14 cellular contexts compared by ENCODE assay signal in genomic region chr10:70509376-70509775, GRCh38. TPM values are rescaled to one million over a fixed set of nuclear protein-coding genes. Genes with fewer than 3 reads are reported as not detected.
A peak's percentile ranks its signal among the peaks of the same experiment; 100 is the strongest.
DNase-seq lines count a peak whose midpoint lies in the region; ATAC-seq and TF ChIP-seq lines count a peak whose summit lies in the region.
"Had no signal": no experiment of that assay in that cellular context is flagged by ENCODE, and none has a peak within 500 bp of the region (broad histone marks: within the 10 kb centered on the region; RNA-seq: fewer than 3 reads in every experiment).

No MANE protein-coding gene starts in this region.

- H3K9me3 Mint-ChIP-seq in stimulated activated memory B cell treated with anti-CD40 and anti-IgM and Interleukin-4, amounts not matched to agents 10 μg/mL and 1 μg/mL and 100 μg/mL, for 72 hours: no peaks in the 10 kb centered on the region
- H3K9me3 Mint-ChIP-seq in stimulated activated naive CD8-positive, alpha-beta T cell treated with anti-CD3 and anti-CD28 coated beads, Interleukin-15, amount 100 ng/mL, for 72 hours: no peaks in the 10 kb centered on the region

- intact Hi-C loops in esophagus muscularis mucosa (cut with DNase I): no loop called here

- H3K36me3 ChIP-seq in MM.1S (replicated peaks; ENCODE audit: insufficient read depth, low read length): 0 out of 2 replicates have a peak, but pooled peaks cover 4% of the 10 kb centered on the region
- H3K36me3 ChIP-seq in esophagus muscularis mucosa: no peaks in the 10 kb centered on the region
- no peaks in the 10 kb centered on the region for H3K36me3 ChIP-seq in mesodermal cell (ENCODE audit: control insufficient read depth, insufficient read depth, low read length)
- H3K36me3 ChIP-seq: MG63, tibial artery had no signal

- H3K4me1 Mint-ChIP-seq in stimulated activated memory B cell treated with anti-CD40 and anti-IgM and Interleukin-4, amounts not matched to agents 10 μg/mL and 1 μg/mL and 100 μg/mL, for 72 hours: peaks cover 38% of the 10 kb centered on the region
- H3K4me1 Mint-ChIP-seq in stimulated activated naive CD8-positive, alpha-beta T cell treated with anti-CD3 and anti-CD28 coated beads, Interleukin-15, amount 100 ng/mL, for 72 hours: peaks cover 19% of the 10 kb centered on the region

- H3F3A ChIP-seq in MM.1S (ENCODE audit: insufficient read depth, low read length): peaks cover 15% of the 10 kb centered on the region; the same call in 1 of the 2 replicates

- no peak overlapping the region for H2AFZ ChIP-seq in MM.1S (ENCODE audit: low read length)

- H3K4me3 ChIP-seq in MM.1S (ENCODE audit: low read length) (no peak overlapping the region), esophagus muscularis mucosa (no peak overlapping the region), mesodermal cell (ENCODE audit: extremely low read depth, insufficient read depth, low read length, poor library complexity, severe bottlenecking) (no peak overlapping the region)
- H3K4me3 ChIP-seq: MG63, tibial artery had no signal

- H3K27ac Mint-ChIP-seq in stimulated activated memory B cell treated with anti-CD40 and anti-IgM and Interleukin-4, amounts not matched to agents 10 μg/mL and 1 μg/mL and 100 μg/mL, for 72 hours: peak overlapping the region; percentile 70
- H3K27ac Mint-ChIP-seq in stimulated activated naive CD8-positive, alpha-beta T cell treated with anti-CD3 and anti-CD28 coated beads, Interleukin-15, amount 100 ng/mL, for 72 hours: no peak overlapping the region
- H3K27ac Mint-ChIP-seq: activated CD8-positive, alpha-beta T cell treated with anti-CD3 and anti-CD28 coated beads, Interleukin-2, amount 10 ng/mL, durations not matched to agents 7 days and 5 days had no signal

- no peaks in the 10 kb centered on the region for H4K20me1 ChIP-seq in MM.1S (ENCODE audit: insufficient read depth, low read length)

- no peak for TF ChIP-seq CTCF in MM.1S (IDR thresholded peaks at IDR 0.05; ENCODE audit: low read length)
- no peak for TF ChIP-seq CTCF in esophagus muscularis mucosa (IDR thresholded peaks at IDR 0.05)

- H3K4me3 Mint-ChIP-seq in stimulated activated memory B cell treated with anti-CD40 and anti-IgM and Interleukin-4, amounts not matched to agents 10 μg/mL and 1 μg/mL and 100 μg/mL, for 72 hours: no peak overlapping the region
- H3K4me3 Mint-ChIP-seq in stimulated activated naive CD8-positive, alpha-beta T cell treated with anti-CD3 and anti-CD28 coated beads, Interleukin-15, amount 100 ng/mL, for 72 hours: no peak overlapping the region
- H3K4me3 Mint-ChIP-seq: activated CD8-positive, alpha-beta T cell treated with anti-CD3 and anti-CD28 coated beads, Interleukin-2, amount 10 ng/mL, durations not matched to agents 7 days and 5 days had no signal

- H3K4me1 ChIP-seq in MM.1S (ENCODE audit: low read length) (peaks cover 65% of the 10 kb centered on the region), esophagus muscularis mucosa (peaks cover 57 to 68% (median 62%) of the 10 kb centered on the region in 4 donors), mesodermal cell (ENCODE audit: control insufficient read depth, insufficient read depth, low read length, poor library complexity, severe bottlenecking) (peaks cover 11% of the 10 kb centered on the region)

- no peak for ATAC-seq in stimulated activated memory B cell treated with anti-CD40 and anti-IgM and Interleukin-4, amounts not matched to agents 10 μg/mL and 1 μg/mL and 100 μg/mL, for 72 hours
- ATAC-seq in HG02588 (IDR thresholded peaks at IDR 0.05; ENCODE audit: unreplicated experiment): no peak
- no peak for ATAC-seq in stimulated activated naive CD8-positive, alpha-beta T cell treated with anti-CD3 and anti-CD28 coated beads, Interleukin-15, amount 100 ng/mL, for 72 hours
- ATAC-seq in GM21423 (IDR thresholded peaks at IDR 0.05; ENCODE audit: unreplicated experiment): no peak
- ATAC-seq: activated CD8-positive, alpha-beta T cell treated with anti-CD3 and anti-CD28 coated beads, Interleukin-2, amount 10 ng/mL, durations not matched to agents 7 days and 5 days had no signal

- H3K79me2 ChIP-seq in MM.1S (ENCODE audit: low read length): peaks cover 85% of the 10 kb centered on the region

- H3K36me3 Mint-ChIP-seq in stimulated activated memory B cell treated with anti-CD40 and anti-IgM and Interleukin-4, amounts not matched to agents 10 μg/mL and 1 μg/mL and 100 μg/mL, for 72 hours: no peaks in the 10 kb centered on the region

- peak overlapping the region; percentile 81 for H3K27ac ChIP-seq in MM.1S (ENCODE audit: low read length)
- H3K27ac ChIP-seq in esophagus muscularis mucosa (replicated peaks in 1 of 4): peak overlapping the region; percentile 29 to 70 (median 54)
- peak overlapping the region; percentile 23 for H3K27ac ChIP-seq in mesodermal cell (ENCODE audit: low read depth, low read length, severe bottlenecking)

- no peaks in the 10 kb centered on the region for H3K9me3 ChIP-seq in MM.1S (replicated peaks; ENCODE audit: insufficient read depth, low read length)
- H3K9me3 ChIP-seq in esophagus muscularis mucosa: no peaks in the 10 kb centered on the region
- no peaks in the 10 kb centered on the region for H3K9me3 ChIP-seq in mesodermal cell (ENCODE audit: control insufficient read depth, low read length)
- H3K9me3 ChIP-seq: MG63, tibial artery had no signal

- H3K9me2 ChIP-seq in MM.1S (replicated peaks; ENCODE audit: insufficient read depth, low read length): no peaks in the 10 kb centered on the region

- no peak for DNase-seq in MM.1S
- no peak for DNase-seq in esophagus muscularis mucosa (ENCODE audit: extremely low spot score)
- DNase-seq in stimulated activated naive CD8-positive, alpha-beta T cell treated with anti-CD3 and anti-CD28 coated beads, Interleukin-15, amount 100 ng/mL, for 72 hours: no peak
- DNase-seq in T-helper 9 cell: no peak
- DNase-seq: activated CD8-positive, alpha-beta T cell treated with anti-CD3 and anti-CD28 coated beads, Interleukin-2, amount 10 ng/mL, durations not matched to agents 7 days and 5 days; activated gamma-delta T cell treated with Interleukin-2 at 50 U/mL for 16 hours; NCI-H774; stimulated activated CD4-positive, alpha-beta T cell treated with anti-CD3 and anti-CD28 coated beads, Interleukin-15, amount 100 ng/mL, for 24 hours had no signal

- no peak for TF ChIP-seq POLR2A in esophagus muscularis mucosa (IDR thresholded peaks at IDR 0.05; ENCODE audit: low read depth)

- peak overlapping the region; percentile 59 for H3K4me2 ChIP-seq in MM.1S (ENCODE audit: low read depth, low read length)

- H3K27me3 Mint-ChIP-seq in stimulated activated memory B cell treated with anti-CD40 and anti-IgM and Interleukin-4, amounts not matched to agents 10 μg/mL and 1 μg/mL and 100 μg/mL, for 72 hours: no peaks in the 10 kb centered on the region
- H3K27me3 Mint-ChIP-seq in stimulated activated naive CD8-positive, alpha-beta T cell treated with anti-CD3 and anti-CD28 coated beads, Interleukin-15, amount 100 ng/mL, for 72 hours: no peaks in the 10 kb centered on the region

- TF ChIP-seq EP300 in esophagus muscularis mucosa (IDR thresholded peaks at IDR 0.05): no peak

- peak overlapping the region; percentile 44 for H3K9ac ChIP-seq in MM.1S (ENCODE audit: low read length)

- H3K27me3 ChIP-seq in MM.1S (replicated peaks; ENCODE audit: insufficient read depth, low read length): no peaks in the 10 kb centered on the region
- H3K27me3 ChIP-seq in esophagus muscularis mucosa: no peaks in the 10 kb centered on the region
- H3K27me3 ChIP-seq: MG63, tibial artery had no signal

- WGBS in esophagus muscularis mucosa: 63% methylated on average over 2 of the region's 2 CpGs
- 82 to 91% methylated on average over 1 to 2 of the region's 2 CpGs for WGBS in mesodermal cell (ENCODE audit: insufficient coverage in 2 of 2), 2 experiments

RNA-seq across cellular contexts. Expression of gene PALD1, which starts 30.8 kb away (rescaled TPM):
- 10 to 100 TPM; 10.4 to 19.1 (median 12.8) TPM for total RNA-seq in esophagus muscularis mucosa
- polyA plus RNA-seq in mesodermal cell (2013, experiment 1 of 2): 11.8 TPM
- polyA plus RNA-seq in mesodermal cell (2013, experiment 2 of 2): 9.0 TPM

Comparison
In these comparisons a context has a peak if more than half of its experiments do, and no peak if none do; other contexts are left out.
1. H3K27ac ChIP-seq: peak in every context shown above with its lines; median percentile 81 in MM.1S; 54 in esophagus muscularis mucosa; 23 in mesodermal cell.